ENCODE assay signal across 10 cellular contexts in genomic region chr16:11346700-11347319, GRCh38. TPM values are rescaled to one million over a fixed set of nuclear protein-coding genes. Genes with fewer than 3 reads are reported as not detected.
A peak's percentile ranks its signal among the peaks of the same experiment; 100 is the strongest.
DNase-seq lines count a peak whose midpoint lies in the region; ATAC-seq and TF ChIP-seq lines count a peak whose summit lies in the region.
"Had no signal": no experiment of that assay in that cellular context is flagged by ENCODE, and none has a peak within 500 bp of the region (broad histone marks: within the 10 kb centered on the region; RNA-seq: fewer than 3 reads in every experiment).

No MANE protein-coding gene starts in this region.

- ATAC-seq in HG02763 (IDR thresholded peaks at IDR 0.05; ENCODE audit: unreplicated experiment) (no peak), HG03159 (IDR thresholded peaks at IDR 0.05; ENCODE audit: unreplicated experiment) (no peak)
- ATAC-seq: lower lobe of right lung had no signal

- H3K27ac Mint-ChIP-seq in activated T-cell treated with anti-CD3 and anti-CD28 coated beads, Interleukin-2, amount 50 U/mL, for 24 hours: peak overlapping the region; percentile 83
- H3K27ac Mint-ChIP-seq in brain: no peak overlapping the region

- TF ChIP-seq CTCF in NB4 (IDR thresholded peaks at IDR 0.05; ENCODE audit: low read depth, low read length) (no peak), brain (conservative IDR thresholded peaks at IDR 0.05) (no peak)

- intact Hi-C loops in posterior vena cava (cut with DNase I): loop anchor here in 1 of 2 donors (10.0 kb wide), 1 partner anchor 82 kb away; the partner anchor contains the start of gene TNP2

- H3K9me3 Mint-ChIP-seq in activated T-cell treated with anti-CD3 and anti-CD28 coated beads, Interleukin-2, amount 50 U/mL, for 24 hours: no peaks in the 10 kb centered on the region
- H3K9me3 Mint-ChIP-seq in brain: peaks cover 0 to 3% (median 0%) of the 10 kb centered on the region in 5 experiments

- TF ChIP-seq POLR2A in NB4 (IDR thresholded peaks at IDR 0.05; ENCODE audit: extremely low read depth, insufficient read length): no peak

- no peak for DNase-seq in activated T-cell treated with anti-CD3 and anti-CD28 coated beads, Interleukin-2, amount 50 U/mL, for 24 hours
- no peak for DNase-seq in activated T-cell treated with anti-CD3 and anti-CD28 coated beads for 4 hours
- DNase-seq in NB4 (ENCODE audit: low read depth): no peak
- peak; percentile 49 for DNase-seq in posterior vena cava (ENCODE audit: low spot score)
- no peak for DNase-seq in NCI-H524 (lab: John Stamatoyannopoulos, UW)
- DNase-seq: lower lobe of right lung; stimulated activated CD4-positive, alpha-beta T cell treated with anti-CD3 and anti-CD28 coated beads, Interleukin-4, amount 100 ng/mL, for 1 hour had no signal

- H3K27me3 Mint-ChIP-seq in activated T-cell treated with anti-CD3 and anti-CD28 coated beads, Interleukin-2, amount 50 U/mL, for 24 hours: no peaks in the 10 kb centered on the region
- H3K27me3 Mint-ChIP-seq in brain: no peaks in the 10 kb centered on the region

- H3K4me1 Mint-ChIP-seq in activated T-cell treated with anti-CD3 and anti-CD28 coated beads, Interleukin-2, amount 50 U/mL, for 24 hours (ENCODE audit: low read depth): peaks cover 53% of the 10 kb centered on the region
- peaks cover 58% of the 10 kb centered on the region for H3K4me1 Mint-ChIP-seq in brain

- peak overlapping the region; percentile 83 for H3K4me3 Mint-ChIP-seq in activated T-cell treated with anti-CD3 and anti-CD28 coated beads, Interleukin-2, amount 50 U/mL, for 24 hours
- H3K4me3 Mint-ChIP-seq in brain: peak overlapping the region; percentile 50 to 97 (median 91)

- peak overlapping the region; percentile 77 for H3K4me3 ChIP-seq in NB4 (ENCODE audit: low read depth, low read length)
- H3K4me3 ChIP-seq: lower lobe of right lung had no signal

- peaks cover 27% of the 10 kb centered on the region for H3K36me3 Mint-ChIP-seq in activated T-cell treated with anti-CD3 and anti-CD28 coated beads, Interleukin-2, amount 50 U/mL, for 24 hours (ENCODE audit: low read depth)
- H3K36me3 Mint-ChIP-seq in brain: no peaks in the 10 kb centered on the region

RNA-seq across cellular contexts. Expression of gene RMI2, which starts 1.6 kb away (rescaled TPM):
- 43.1 TPM for polyA plus RNA-seq in brain (ENCODE audit: insufficient read depth, low read depth, low replicate concordance)
- 1 to 10 TPM in 1 of 2 donors, under 1 TPM in 1; 0.67 to 1.4 TPM for total RNA-seq in posterior vena cava
